Comparison of ENCODE assay signal across 8 cellular contexts in the genomic region with DNA sequence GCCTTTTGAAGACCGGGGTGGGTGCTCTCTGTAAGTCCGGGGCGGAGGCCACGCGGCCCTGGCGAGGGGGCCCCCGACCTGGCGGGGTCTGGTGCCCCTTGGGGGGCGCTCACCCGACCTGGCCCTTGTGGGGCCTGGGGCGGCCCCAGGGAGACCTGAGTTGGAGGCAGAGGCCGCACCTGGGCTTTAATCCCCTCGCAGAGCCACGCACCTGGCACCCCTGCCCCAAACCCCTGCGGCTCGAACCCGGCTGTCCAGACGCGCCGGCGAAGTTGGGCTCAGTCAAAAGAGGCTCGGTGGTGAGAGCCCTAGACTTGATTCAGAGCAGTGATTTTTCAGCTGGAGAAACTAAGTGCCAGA. TPM values are rescaled to one million over a fixed set of nuclear protein-coding genes. Genes with fewer than 3 reads are reported as not detected.
DNase-seq lines count a peak whose midpoint lies in the region; ATAC-seq and TF ChIP-seq lines count a peak whose summit lies in the region.

No MANE protein-coding gene starts in this region.

- ATAC-seq in GM21528 (IDR thresholded peaks at IDR 0.05; ENCODE audit: low FRiP score, unreplicated experiment) (peak; percentile 40), left colon (peak; percentile 11), HG02678 (IDR thresholded peaks at IDR 0.05; ENCODE audit: unreplicated experiment) (no peak), HG02571 (IDR thresholded peaks at IDR 0.05; ENCODE audit: unreplicated experiment) (no peak)

- H3K27me3 ChIP-seq in BJ (ENCODE audit: control insufficient read depth, insufficient read depth, low read length) (no peaks in the 10 kb centered on the region), WERI-Rb-1 (ENCODE audit: insufficient read depth, low read depth, severe bottlenecking) (no peaks in the 10 kb centered on the region)

- CTCF ChIA-PET in BJ (lab: Yijun Ruan, JAX), result interaction anchor here (0.5 to 1.4 kb wide), 7 partner anchors 11 to 207 kb away, joined by 3 to 6 read pairs (median 4); no protein-coding TSS in a partner anchor

- TF ChIP-seq CTCF in BJ (IDR thresholded peaks at IDR 0.05; ENCODE audit: insufficient read depth, low read depth, low read length), result no peak
- TF ChIP-seq CTCF in WERI-Rb-1 (IDR thresholded peaks at IDR 0.05; ENCODE audit: low read depth, low read length), result no peak

- POLR2A ChIA-PET in BJ (lab: Charles Lee), result no interaction called here

- H3K36me3 ChIP-seq in BJ (ENCODE audit: control insufficient read depth, insufficient read depth, low read length) (peaks cover 4% of the 10 kb centered on the region), WERI-Rb-1 (peaks cover 27% of the 10 kb centered on the region)

- H3K9me3 ChIP-seq in WERI-Rb-1 (ENCODE audit: severe bottlenecking), result no peaks in the 10 kb centered on the region

- intact Hi-C loops in left colon (cut with DNase I, micrococcal nuclease), result no loop called here

- peak overlapping the region; percentile 29 for H3K4me3 ChIP-seq in BJ (ENCODE audit: low read depth, low read length)
- peak overlapping the region; percentile 35 for H3K4me3 ChIP-seq in WERI-Rb-1 (ENCODE audit: low read depth, low read length)

- no peak overlapping the region for H3K27ac ChIP-seq in WERI-Rb-1

- DNase-seq in BJ (ENCODE audit: low read depth) (no peak), WERI-Rb-1 (no peak), left colon (no peak), C1 segment of cervical spinal cord (lab: John Stamatoyannopoulos, UW) (no peak)
- DNase-seq in stimulated activated CD4-positive, alpha-beta T cell treated with anti-CD3 and anti-CD28 coated beads, Interleukin-4, amount 100 ng/mL, for 4 hours, result no peak

RNA-seq across cellular contexts. Expression of gene CFAP251, which starts 0.3 kb away (rescaled TPM):
- polyA plus RNA-seq in BJ (2011; rRNA removed), result 1.3 and 1.5 TPM in 2 replicates
- 1.4 and 4.3 TPM in 2 replicates for polyA minus RNA-seq in BJ (2011; rRNA and poly(A)+ RNA removed)
- under 1 TPM; 0.34 to 0.75 TPM for total RNA-seq in left colon

RNA-seq across cellular contexts. Expression of gene PSMD9, which starts 30.1 kb away (rescaled TPM):
- 93.2 and 130 TPM in 2 replicates for polyA plus RNA-seq in BJ (2011; rRNA removed)
- polyA minus RNA-seq in BJ (2011; rRNA and poly(A)+ RNA removed), result 29.4 and 39.8 TPM in 2 replicates
- total RNA-seq in left colon, result 10 to 100 TPM; 48.0 to 49.5 TPM

RNA-seq across cellular contexts. Expression of gene HPD, which starts 60.0 kb away (rescaled TPM):
- polyA plus RNA-seq in BJ (2011; rRNA removed), result 0.05 TPM in 1 of 2 replicates, not detected in the other
- not detected in 2 replicates for polyA minus RNA-seq in BJ (2011; rRNA and poly(A)+ RNA removed)
- under 1 TPM in 1 of 2 donors, not detected in 1; 0.42 TPM for total RNA-seq in left colon

Comparison
In these comparisons a context has a peak if more than half of its experiments do, and no peak if none do; other contexts are left out.
1. ATAC-seq: peak in GM21528 (single experiment) and left colon (single experiment); none in HG02678 (single experiment) and HG02571 (single experiment).